Comparison of ENCODE assay signal across 22 cellular contexts in the genomic region with DNA sequence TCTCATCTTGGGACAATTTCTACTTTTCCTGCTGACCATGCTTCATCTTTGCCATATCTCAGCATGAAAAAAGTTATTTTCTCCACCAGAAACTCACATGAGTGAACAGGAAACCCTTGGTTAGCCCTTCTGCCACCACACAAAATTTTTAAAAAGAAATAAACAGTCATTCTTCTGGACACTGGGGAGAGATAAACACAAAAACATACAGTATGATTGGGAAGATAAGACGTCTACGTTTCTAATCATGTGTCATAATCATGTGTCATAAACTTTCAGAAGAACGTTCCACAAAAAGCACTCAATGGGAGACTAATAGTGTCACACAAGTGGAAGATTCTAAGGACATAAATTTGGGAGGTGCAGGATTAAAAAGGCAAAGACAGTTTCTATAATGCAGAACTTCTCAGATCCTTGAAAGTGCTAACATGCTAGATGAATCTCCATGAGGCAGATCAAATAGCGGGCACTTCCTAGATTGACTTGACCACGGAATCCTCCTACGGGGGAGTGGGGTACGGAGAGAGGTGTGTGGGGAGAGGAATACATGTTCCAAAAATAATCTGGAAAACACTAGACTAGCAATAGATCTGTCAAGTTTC.
"Had no signal": no experiment of that assay in that cellular context is flagged by ENCODE, and none has a peak within 500 bp of the region (broad histone marks: within the 10 kb centered on the region; RNA-seq: fewer than 3 reads in every experiment).

No MANE protein-coding gene starts in this region.

- H3K36me3 ChIP-seq: cardiac muscle cell, pancreas, right atrium auricular region, tibial nerve had no signal

- ATAC-seq: activated CD8-positive, alpha-beta memory T cell treated with anti-CD3 and anti-CD28 coated beads, Interleukin-2, amount 10 ng/mL, durations not matched to agents 7 days and 5 days; activated CD8-positive, alpha-beta T cell treated with anti-CD3 and anti-CD28 coated beads for 36 hours; activated naive CD8-positive, alpha-beta T cell treated with anti-CD3 and anti-CD28 coated beads, Interleukin-2, amount 50 U/mL, for 24 hours; body of pancreas had no signal

- H3K9me3 Mint-ChIP-seq: activated CD4-positive, alpha-beta T cell treated with anti-CD3 and anti-CD28 coated beads, Interleukin-2, amount 10 ng/mL, durations not matched to agents 7 days and 5 days; activated CD8-positive, alpha-beta T cell treated with anti-CD3 and anti-CD28 coated beads for 36 hours; activated naive CD8-positive, alpha-beta T cell treated with anti-CD3 and anti-CD28 coated beads, Interleukin-2, amount 50 U/mL, for 24 hours; activated T-helper 1 cell treated with anti-CD3 and anti-CD28 coated beads, Interleukin-12 subunit alpha, Interleukin-12 subunit beta, Interleukin-2, Interleukin-4 antibody, amounts not matched to agents 30 ng/mL and 10 ng/mL and 1 ng/mL, durations not matched to agents 14 hours and 24 hours and 36 hours; nephron progenitor cell; stimulated activated naive CD8-positive, alpha-beta T cell treated with anti-CD3 and anti-CD28 coated beads, Interleukin-15, Interleukin-2, amounts not matched to agents 100 ng/mL and 50 ng/mL, for 24 hours had no signal

- DNase-seq: activated CD4-positive, alpha-beta T cell treated with anti-CD3 and anti-CD28 coated beads, Interleukin-2, amount 10 ng/mL, durations not matched to agents 7 days and 5 days; activated CD8-positive, alpha-beta memory T cell treated with anti-CD3 and anti-CD28 coated beads, Interleukin-2, amount 10 ng/mL, durations not matched to agents 7 days and 5 days; activated CD8-positive, alpha-beta T cell treated with anti-CD3 and anti-CD28 coated beads for 36 hours; activated gamma-delta T cell; activated naive CD4-positive, alpha-beta T cell treated with anti-CD3 and anti-CD28 coated beads, Interleukin-2, amount 50 U/mL, for 16 hours; activated naive CD8-positive, alpha-beta T cell treated with anti-CD3 and anti-CD28 coated beads, Interleukin-2, amount 50 U/mL, for 24 hours; activated T-cell treated with anti-CD3 and anti-CD28 coated beads for 4 hours; body of pancreas; erythroblast; head of caudate nucleus; islet precursor cell; left cardiac atrium; nephron progenitor cell; pancreas; psoas muscle; stimulated activated CD4-positive, alpha-beta T cell treated with anti-CD3 and anti-CD28 coated beads, Interleukin-1b, Interleukin-23, amount 100 ng/mL, for 48 hours; T-helper 2 cell had no signal

- H3K27me3 ChIP-seq: body of pancreas, pancreas, right atrium auricular region, tibial nerve had no signal

- H3K27ac Mint-ChIP-seq: activated CD4-positive, alpha-beta T cell treated with anti-CD3 and anti-CD28 coated beads, Interleukin-2, amount 10 ng/mL, durations not matched to agents 7 days and 5 days; activated CD8-positive, alpha-beta memory T cell treated with anti-CD3 and anti-CD28 coated beads, Interleukin-2, amount 10 ng/mL, durations not matched to agents 7 days and 5 days; activated CD8-positive, alpha-beta T cell treated with anti-CD3 and anti-CD28 coated beads for 36 hours; activated naive CD8-positive, alpha-beta T cell treated with anti-CD3 and anti-CD28 coated beads, Interleukin-2, amount 50 U/mL, for 24 hours; activated T-helper 1 cell treated with anti-CD3 and anti-CD28 coated beads, Interleukin-12 subunit alpha, Interleukin-12 subunit beta, Interleukin-2, Interleukin-4 antibody, amounts not matched to agents 30 ng/mL and 10 ng/mL and 1 ng/mL, durations not matched to agents 14 hours and 24 hours and 36 hours; stimulated activated naive CD8-positive, alpha-beta T cell treated with anti-CD3 and anti-CD28 coated beads, Interleukin-15, Interleukin-2, amounts not matched to agents 100 ng/mL and 50 ng/mL, for 24 hours had no signal

- H3K27ac ChIP-seq: cardiac muscle cell, pancreas, psoas muscle had no signal

- H3K4me3 Mint-ChIP-seq: activated CD4-positive, alpha-beta T cell treated with anti-CD3 and anti-CD28 coated beads, Interleukin-2, amount 10 ng/mL, durations not matched to agents 7 days and 5 days; activated CD8-positive, alpha-beta memory T cell treated with anti-CD3 and anti-CD28 coated beads, Interleukin-2, amount 10 ng/mL, durations not matched to agents 7 days and 5 days; activated CD8-positive, alpha-beta T cell treated with anti-CD3 and anti-CD28 coated beads for 36 hours; activated naive CD8-positive, alpha-beta T cell treated with anti-CD3 and anti-CD28 coated beads, Interleukin-2, amount 50 U/mL, for 24 hours; activated T-helper 1 cell treated with anti-CD3 and anti-CD28 coated beads, Interleukin-12 subunit alpha, Interleukin-12 subunit beta, Interleukin-2, Interleukin-4 antibody, amounts not matched to agents 30 ng/mL and 10 ng/mL and 1 ng/mL, durations not matched to agents 14 hours and 24 hours and 36 hours; nephron progenitor cell; stimulated activated naive CD8-positive, alpha-beta T cell treated with anti-CD3 and anti-CD28 coated beads, Interleukin-15, Interleukin-2, amounts not matched to agents 100 ng/mL and 50 ng/mL, for 24 hours had no signal

- H3K9me3 ChIP-seq: body of pancreas, pancreas, psoas muscle, right atrium auricular region, tibial nerve had no signal

- H3K36me3 Mint-ChIP-seq: activated CD8-positive, alpha-beta memory T cell treated with anti-CD3 and anti-CD28 coated beads, Interleukin-2, amount 10 ng/mL, durations not matched to agents 7 days and 5 days had no signal

- H3K4me3 ChIP-seq: body of pancreas, cardiac muscle cell, pancreas, psoas muscle, right atrium auricular region, tibial nerve had no signal

- H3K4me1 Mint-ChIP-seq: activated CD4-positive, alpha-beta T cell treated with anti-CD3 and anti-CD28 coated beads, Interleukin-2, amount 10 ng/mL, durations not matched to agents 7 days and 5 days; activated CD8-positive, alpha-beta memory T cell treated with anti-CD3 and anti-CD28 coated beads, Interleukin-2, amount 10 ng/mL, durations not matched to agents 7 days and 5 days; activated naive CD8-positive, alpha-beta T cell treated with anti-CD3 and anti-CD28 coated beads, Interleukin-2, amount 50 U/mL, for 24 hours; nephron progenitor cell had no signal
